1 cellular context compared by ENCODE assay signal in the genomic region with DNA sequence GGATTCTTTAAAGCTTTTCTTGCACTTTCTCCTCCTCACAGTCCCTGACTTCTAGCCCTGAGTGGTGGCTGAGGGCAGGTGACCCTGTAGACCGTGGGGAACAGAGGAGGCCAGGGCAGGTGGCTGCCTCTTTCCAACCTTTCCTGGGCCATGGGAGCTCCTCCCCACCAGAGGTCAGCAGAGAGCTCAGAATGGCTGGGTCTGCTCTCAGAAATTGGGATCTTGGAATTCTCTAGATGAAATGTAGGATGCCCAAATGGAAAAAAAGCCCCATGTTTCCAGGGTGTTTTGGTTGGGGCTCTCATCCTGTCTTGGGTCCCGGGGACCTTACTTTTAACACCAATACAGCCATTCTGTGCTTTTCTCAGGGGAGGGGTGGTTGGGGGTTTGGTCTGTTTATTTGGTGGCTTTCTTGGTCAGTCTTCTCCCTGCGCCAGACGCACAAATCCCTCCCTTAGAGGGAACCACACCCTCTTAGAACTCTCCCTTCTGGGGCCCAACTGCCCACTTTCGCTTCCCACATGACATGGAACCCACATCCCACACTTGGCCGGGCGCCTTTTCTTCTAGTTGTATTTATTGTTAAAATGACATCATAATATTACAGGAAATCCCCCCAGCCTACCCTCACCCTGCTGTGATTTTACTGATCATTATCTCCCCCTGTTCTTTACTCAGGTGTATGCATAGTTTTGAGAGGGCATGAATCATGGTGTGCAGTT.
TF ChIP-seq lines count a peak whose summit lies in the region.

No MANE protein-coding gene starts in this region.

TF ChIP-seq in HepG2, 621 proteins besides CTCF, POLR2A, EP300 and RAD21 (continued from another document):
- TF ChIP-seq FOSL1 (CRISPR knock-in tag; IDR thresholded peaks at IDR 0.05; ENCODE audit: borderline replicate concordance), result no peak
